Comparison of ENCODE assay signal across 5 cellular contexts in genomic region chr1:95575291-95575690, GRCh38.
"Had no signal": no experiment of that assay in that cellular context is flagged by ENCODE, and none has a peak within 500 bp of the region (broad histone marks: within the 10 kb centered on the region; RNA-seq: fewer than 3 reads in every experiment).

No MANE protein-coding gene starts in this region.

- DNase-seq: IMR-90, KBM-7 had no signal

- H3K4me3 ChIP-seq: K562 had no signal

- H3K27ac ChIP-seq: HL-60 had no signal

- ATAC-seq: HepG2, K562 had no signal
